Comparison of ENCODE assay signal across 7 cellular contexts in genomic region chr3:66472313-66473134, GRCh38. TPM values are rescaled to one million over a fixed set of nuclear protein-coding genes. Genes with fewer than 3 reads are reported as not detected.
DNase-seq lines count a peak whose midpoint lies in the region; ATAC-seq, FAIRE-seq and TF ChIP-seq lines count a peak whose summit lies in the region.

No MANE protein-coding gene starts in this region.

- DNase-seq in RCC 7860 (ENCODE audit: low spot score), result peak; percentile 6
- peak; percentile 98 for DNase-seq in bronchial epithelial cell (ENCODE audit: low read depth)
- DNase-seq in omental fat pad (ENCODE audit: low spot score), result no peak
- no peak for DNase-seq in GM19240 (ENCODE audit: insufficient read length, low spot score)
- DNase-seq in NCI-H2227 (lab: John Stamatoyannopoulos, UW; ENCODE audit: unreplicated experiment), result no peak

- ATAC-seq in GM18870 (IDR thresholded peaks at IDR 0.05; ENCODE audit: unreplicated experiment), result peak; percentile 69
- peak; percentile 59 for ATAC-seq in HG02763 (IDR thresholded peaks at IDR 0.05; ENCODE audit: unreplicated experiment)
- peak; percentile 44 for ATAC-seq in omental fat pad (ENCODE audit: low FRiP score)

- H3K27me3 ChIP-seq in bronchial epithelial cell (ENCODE audit: control insufficient read depth, insufficient read depth, low read length), result no peaks in the 10 kb centered on the region

- TF ChIP-seq CTCF in bronchial epithelial cell (IDR thresholded peaks at IDR 0.05; ENCODE audit: insufficient read depth, low read length, severe bottlenecking) (no peak), omental fat pad (IDR thresholded peaks at IDR 0.05) (no peak)

- H3K36me3 ChIP-seq in bronchial epithelial cell (ENCODE audit: control insufficient read depth, insufficient read depth, low read length), result no peaks in the 10 kb centered on the region

- H3K4me3 ChIP-seq in bronchial epithelial cell (ENCODE audit: low read depth, low read length), result no peak overlapping the region

- FAIRE-seq in RCC 7860 (lab: Jason Lieb, UNC) (no peak), bronchial epithelial cell (lab: Jason Lieb, UNC) (no peak)

RNA-seq across cellular contexts. Expression of gene LRIG1, which starts 28.3 kb away (rescaled TPM):
- 11.6 and 30.9 TPM in 2 replicates for total RNA-seq in bronchial epithelial cell
- 10 to 100 TPM; 44.2 to 96.2 (median 57.6) TPM for total RNA-seq in omental fat pad

Comparison
In these comparisons a context has a peak if more than half of its experiments do, and no peak if none do; other contexts are left out.
1. DNase-seq: peak in RCC 7860 (single experiment) and bronchial epithelial cell (single experiment); none in omental fat pad (single experiment), GM19240 (single experiment) and NCI-H2227 (single experiment).
2. Peak in every context shown above with its lines, with median percentiles within 50 percentile points of each other: ATAC-seq.